In the genomic region with DNA sequence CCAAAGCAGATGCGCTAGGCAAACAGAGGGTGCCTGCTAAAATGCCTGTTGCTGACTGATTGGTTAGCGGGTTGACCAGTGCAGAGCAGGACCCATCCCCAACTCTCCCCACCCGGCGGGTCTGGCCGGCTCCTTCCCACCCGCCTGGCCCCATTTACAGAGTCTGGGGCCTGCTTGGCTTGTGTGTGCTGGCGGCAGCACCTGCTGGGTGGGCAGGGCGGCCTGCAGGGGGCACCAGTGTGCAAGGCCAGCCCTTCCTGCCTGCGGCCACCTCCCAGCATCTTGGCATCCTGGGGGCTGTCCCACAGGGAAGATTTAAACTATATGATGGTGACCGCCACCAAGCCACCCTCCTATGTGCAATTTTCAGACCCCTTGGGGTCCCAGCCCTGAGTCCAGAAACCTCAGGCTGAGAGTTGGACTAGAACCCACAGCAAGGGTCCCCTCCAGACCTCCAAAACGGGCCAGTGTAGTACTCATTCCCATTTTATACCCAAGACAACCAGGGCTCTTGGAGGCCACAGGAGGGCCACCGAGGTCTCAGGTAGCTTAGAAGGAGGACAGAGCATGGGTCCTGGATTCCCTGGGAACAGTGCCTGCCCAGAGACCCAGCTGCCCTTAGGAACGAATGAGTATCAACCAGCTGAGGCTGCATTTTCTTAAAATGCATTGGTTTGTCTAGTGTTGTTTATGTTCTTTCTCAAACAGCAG, we compare ENCODE assay signal across 8 cellular contexts.
A peak's percentile ranks its signal among the peaks of the same experiment; 100 is the strongest.
DNase-seq lines count a peak whose midpoint lies in the region; ATAC-seq and TF ChIP-seq lines count a peak whose summit lies in the region.

No MANE protein-coding gene starts in this region.

- H3K27me3 ChIP-seq in SK-N-SH (ENCODE audit: insufficient read depth), result no peaks in the 10 kb centered on the region

- peaks cover 50% of the 10 kb centered on the region for H3K79me2 ChIP-seq in SK-N-SH (ENCODE audit: insufficient read depth)

- peaks cover 16% of the 10 kb centered on the region for H3F3A ChIP-seq in SK-N-SH (replicated peaks; ENCODE audit: insufficient read depth)

- H3K36me3 ChIP-seq in SK-N-SH (replicated peaks in 1 of 2; ENCODE audit: control insufficient read depth in 1 of 2, insufficient read depth in 2 of 2, low read length in 1 of 2), result peaks cover 7 to 24% of the 10 kb centered on the region in 2 experiments

- in situ Hi-C loops in GM13977 (cut with MboI; ENCODE audit: low pct_unique_long_range_greater_than_20kb, low sequenced_read_pairs, unreplicated experiment), result no loop called here

- peak; percentile 84 for TF ChIP-seq RAD21 in SK-N-SH (IDR thresholded peaks at IDR 0.05; ENCODE audit: low read length)

- peak; percentile 99 for TF ChIP-seq CTCF in GM13977 (IDR thresholded peaks at IDR 0.05; ENCODE audit: extremely low read depth, insufficient read depth, missing control alignments)
- peak; percentile 86 for TF ChIP-seq CTCF in SK-N-SH (IDR thresholded peaks at IDR 0.05)

- peaks cover 9% of the 10 kb centered on the region for H3K4me1 Mint-ChIP-seq in activated naive CD8-positive, alpha-beta T cell treated with anti-CD3 and anti-CD28 coated beads, Interleukin-2, amount 10 ng/mL, durations not matched to agents 7 days and 5 days

- peak; percentile 66 for DNase-seq in AG08395 (ENCODE audit: low spot score)
- peak; percentile 90 for DNase-seq in GM13977 (ENCODE audit: low spot score)
- DNase-seq in SK-N-SH, result peak; percentile 90
- peak; percentile 87 for DNase-seq in activated naive CD8-positive, alpha-beta T cell treated with anti-CD3 and anti-CD28 coated beads, Interleukin-2, amount 10 ng/mL, durations not matched to agents 7 days and 5 days
- peak; percentile 88 for DNase-seq in hepatic stellate cell (ENCODE audit: low spot score)
- DNase-seq in stimulated activated CD4-positive, alpha-beta T cell treated with anti-CD3 and anti-CD28 coated beads, Interleukin-12 subunit alpha, Interleukin-12 subunit beta, amount 100 ng/mL, for 48 hours (ENCODE audit: low read depth in 2 of 3, low spot score in 1 of 3), result peak; percentile 40 to 61 (median 56)
- DNase-seq in NCI-H128 (lab: John Stamatoyannopoulos, UW; ENCODE audit: unreplicated experiment), result no peak

- CTCF ChIA-PET in SK-N-SH (lab: Yijun Ruan, JAX), result interaction anchor here (0.6 to 2.7 kb wide), 46 partner anchors 8 to 422 kb away, joined by 3 to 21 read pairs (median 4); no protein-coding TSS in a partner anchor

- 0 out of 2 replicates have a peak, but pooled peaks cover 4% of the 10 kb centered on the region for H4K20me1 ChIP-seq in SK-N-SH (ENCODE audit: insufficient read depth)

- H3K4me2 ChIP-seq in SK-N-SH, result no peak overlapping the region

- H3K4me3 ChIP-seq in SK-N-SH (ENCODE audit: low read depth in 2 of 2, low read length in 1 of 2), result no peak overlapping the region; a peak in 1 of 4 replicates

- no peak overlapping the region for H3K27ac Mint-ChIP-seq in activated naive CD8-positive, alpha-beta T cell treated with anti-CD3 and anti-CD28 coated beads, Interleukin-2, amount 10 ng/mL, durations not matched to agents 7 days and 5 days

- H3K4me1 ChIP-seq in SK-N-SH (ENCODE audit: control insufficient read depth in 1 of 2, insufficient read depth in 2 of 2, low read depth in 1 of 2, low read length in 1 of 2), result peaks cover 33 to 58% of the 10 kb centered on the region in 2 experiments

- no peaks in the 10 kb centered on the region for H3K9me2 ChIP-seq in SK-N-SH

- H3K9me3 ChIP-seq in SK-N-SH, result no peaks in the 10 kb centered on the region

- H3K9ac ChIP-seq in SK-N-SH, result no peak overlapping the region

- no peak overlapping the region for H2AFZ ChIP-seq in SK-N-SH (ENCODE audit: low read depth)

- peaks cover 4% of the 10 kb centered on the region for H3K27me3 Mint-ChIP-seq in activated naive CD8-positive, alpha-beta T cell treated with anti-CD3 and anti-CD28 coated beads, Interleukin-2, amount 10 ng/mL, durations not matched to agents 7 days and 5 days

- peak; percentile 55 for ATAC-seq in HG03108 (IDR thresholded peaks at IDR 0.05; ENCODE audit: unreplicated experiment)
- ATAC-seq in activated naive CD8-positive, alpha-beta T cell treated with anti-CD3 and anti-CD28 coated beads, Interleukin-2, amount 10 ng/mL, durations not matched to agents 7 days and 5 days (ENCODE audit: low read depth), result peak; percentile 86

- WGBS in SK-N-SH (ENCODE audit: low lambda C conversion rate), result 73% methylated on average over 4 of the region's 13 CpGs

- peaks cover 2% of the 10 kb centered on the region for H3K9me3 Mint-ChIP-seq in activated naive CD8-positive, alpha-beta T cell treated with anti-CD3 and anti-CD28 coated beads, Interleukin-2, amount 10 ng/mL, durations not matched to agents 7 days and 5 days

- no peaks in the 10 kb centered on the region for H3K36me3 Mint-ChIP-seq in activated naive CD8-positive, alpha-beta T cell treated with anti-CD3 and anti-CD28 coated beads, Interleukin-2, amount 10 ng/mL, durations not matched to agents 7 days and 5 days

- POLR2A ChIA-PET in SK-N-SH (lab: Yijun Ruan, JAX), result interaction anchor here (1.6 kb wide), 1 partner anchor 175 kb away, joined by 5 read pairs; no protein-coding TSS in a partner anchor
- POLR2A ChIA-PET in activated naive CD8-positive, alpha-beta T cell treated with anti-CD3 and anti-CD28 coated beads, Interleukin-2, amount 10 ng/mL, durations not matched to agents 7 days and 5 days (lab: Charles Lee), result interaction anchor here (0.6 to 1.6 kb wide), 3 partner anchors 12 to 164 kb away, joined by 3 read pairs; no protein-coding TSS in a partner anchor

- TF ChIP-seq EP300 in SK-N-SH (IDR thresholded peaks at IDR 0.05; ENCODE audit: borderline replicate concordance in 1 of 2, low read depth in 1 of 2, low read length in 1 of 2), result no peak

- H3K27ac ChIP-seq in SK-N-SH (ENCODE audit: low read depth in 2 of 2, low read length in 1 of 2), result peak overlapping the region; percentile 9 to 58; a peak in 3 of 4 replicates

- H3K4me3 Mint-ChIP-seq in activated naive CD8-positive, alpha-beta T cell treated with anti-CD3 and anti-CD28 coated beads, Interleukin-2, amount 10 ng/mL, durations not matched to agents 7 days and 5 days, result no peak overlapping the region

TF ChIP-seq in SK-N-SH, 30 proteins besides CTCF, POLR2A, EP300 and RAD21:
- 0 out of 2 replicates have a peak, but pooled peaks have one; percentile 9 for TF ChIP-seq RXRA (IDR thresholded peaks at IDR 0.05; ENCODE audit: borderline replicate concordance, low read depth)
- TF ChIP-seq TAF1 (IDR thresholded peaks at IDR 0.05; ENCODE audit: borderline replicate concordance, low read depth, low read length), result no peak
- no peak for TF ChIP-seq EZH2phosphoT487 (IDR thresholded peaks at IDR 0.05; ENCODE audit: borderline replicate concordance, low read depth)
- no peak for TF ChIP-seq FOXM1 (IDR thresholded peaks at IDR 0.05; ENCODE audit: low read depth)
- no peak for TF ChIP-seq MEF2A (IDR thresholded peaks at IDR 0.05; ENCODE audit: borderline replicate concordance, low read depth)
- no peak for TF ChIP-seq ELF1 (IDR thresholded peaks at IDR 0.05)
- no peak for TF ChIP-seq FOSL2 (IDR thresholded peaks at IDR 0.05; ENCODE audit: borderline replicate concordance, low read depth)
- TF ChIP-seq TCF12 (IDR thresholded peaks at IDR 0.05), result no peak
- peak; percentile 86 for TF ChIP-seq SMC3 (IDR thresholded peaks at IDR 0.05; ENCODE audit: low read depth, low read length)
